ENCODE assay signal across 21 cellular contexts in the genomic region with DNA sequence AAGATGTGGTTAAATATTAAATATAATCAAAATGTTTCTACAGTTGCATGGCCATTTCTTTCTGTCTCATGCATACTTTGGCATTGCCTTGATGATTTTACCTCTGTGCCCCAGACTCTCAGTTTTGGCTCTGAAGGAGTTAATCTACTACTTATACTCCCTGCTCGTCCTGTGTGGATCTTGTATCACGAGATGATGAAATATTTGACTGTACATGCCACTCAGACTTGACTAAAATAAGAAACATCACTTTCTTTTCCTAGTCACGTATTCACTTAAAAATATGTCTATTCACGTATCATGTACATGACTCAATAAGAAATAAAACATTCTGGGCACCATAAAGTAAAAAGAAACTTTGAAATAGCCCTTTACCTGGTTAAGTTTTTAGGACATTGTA.
"Had no signal": no experiment of that assay in that cellular context is flagged by ENCODE, and none has a peak within 500 bp of the region (broad histone marks: within the 10 kb centered on the region; RNA-seq: fewer than 3 reads in every experiment).

No MANE protein-coding gene starts in this region.

- DNase-seq: activated CD4-positive, alpha-beta T cell treated with anti-CD3 and anti-CD28 coated beads for 1 hour; activated CD4-positive, alpha-beta T cell treated with anti-CD3 and anti-CD28 coated beads, Interleukin-2, amount 50 U/mL, for 1 hour; activated T-cell treated with anti-CD3 and anti-CD28 coated beads, Interleukin-2, amount 50 U/mL, for 1 hour; adrenal gland; cerebellar nuclear complex; dermis blood vessel endothelial cell; effector CD8-positive, alpha-beta T cell; head of caudate nucleus; hypothalamus; islet precursor cell; left cardiac atrium; naive thymus-derived CD8-positive, alpha-beta T cell; stimulated activated CD4-positive, alpha-beta T cell treated with anti-CD3 and anti-CD28 coated beads, Interleukin-4, amount 100 ng/mL, for 4 hours; stimulated activated naive CD8-positive, alpha-beta T cell treated with anti-CD3 and anti-CD28 coated beads, Interleukin-15, Interleukin-2, amounts not matched to agents 100 U/mL and 50 U/mL, for 24 hours; T-helper 1 cell; upper lobe of left lung had no signal

- H3K4me3 Mint-ChIP-seq: activated T-helper 17 cell treated with anti-CD3 and anti-CD28 coated beads, Interleukin-2, amount 50 U/mL, for 72 hours; naive thymus-derived CD8-positive, alpha-beta T cell had no signal

- ATAC-seq: activated naive CD4-positive, alpha-beta T cell treated with anti-CD3 and anti-CD28 coated beads, Interleukin-2, amount 50 U/mL, for 72 hours; activated T-helper 17 cell treated with anti-CD3 and anti-CD28 coated beads, Interleukin-2, amount 50 U/mL, for 72 hours; gastroesophageal sphincter; naive thymus-derived CD8-positive, alpha-beta T cell; stimulated activated naive CD8-positive, alpha-beta T cell treated with anti-CD3 and anti-CD28 coated beads, Interleukin-15, Interleukin-2, amounts not matched to agents 100 U/mL and 50 U/mL, for 24 hours had no signal

- H3K4me1 Mint-ChIP-seq: activated T-helper 17 cell treated with anti-CD3 and anti-CD28 coated beads, Interleukin-2, amount 50 U/mL, for 72 hours; naive thymus-derived CD8-positive, alpha-beta T cell had no signal

- H3K36me3 Mint-ChIP-seq: activated naive CD4-positive, alpha-beta T cell treated with anti-CD3 and anti-CD28 coated beads, Interleukin-2, amount 50 U/mL, for 72 hours; naive thymus-derived CD8-positive, alpha-beta T cell had no signal

- H3K27me3 ChIP-seq: adrenal gland, breast epithelium, gastroesophageal sphincter, upper lobe of left lung had no signal

- H3K9me3 Mint-ChIP-seq: activated T-helper 17 cell treated with anti-CD3 and anti-CD28 coated beads, Interleukin-2, amount 50 U/mL, for 72 hours had no signal

- H3K4me3 ChIP-seq: adrenal gland, breast epithelium, gastroesophageal sphincter, prostate gland, upper lobe of left lung had no signal

- H3K27ac ChIP-seq: adrenal gland, breast epithelium, gastroesophageal sphincter, prostate gland, upper lobe of left lung had no signal

- H3K36me3 ChIP-seq: adrenal gland, breast epithelium, gastroesophageal sphincter, prostate gland, upper lobe of left lung had no signal

- H3K27me3 Mint-ChIP-seq: activated T-helper 17 cell treated with anti-CD3 and anti-CD28 coated beads, Interleukin-2, amount 50 U/mL, for 72 hours; naive thymus-derived CD8-positive, alpha-beta T cell had no signal

- H3K4me1 ChIP-seq: adrenal gland, breast epithelium, gastroesophageal sphincter, prostate gland, upper lobe of left lung had no signal

- H3K27ac Mint-ChIP-seq: activated naive CD4-positive, alpha-beta T cell treated with anti-CD3 and anti-CD28 coated beads, Interleukin-2, amount 50 U/mL, for 72 hours; activated T-helper 17 cell treated with anti-CD3 and anti-CD28 coated beads, Interleukin-2, amount 50 U/mL, for 72 hours; naive thymus-derived CD8-positive, alpha-beta T cell had no signal

- H3K9me3 ChIP-seq: adrenal gland, breast epithelium, gastroesophageal sphincter, prostate gland, upper lobe of left lung had no signal
